ENCODE assay signal across 1 cellular context in the genomic region with DNA sequence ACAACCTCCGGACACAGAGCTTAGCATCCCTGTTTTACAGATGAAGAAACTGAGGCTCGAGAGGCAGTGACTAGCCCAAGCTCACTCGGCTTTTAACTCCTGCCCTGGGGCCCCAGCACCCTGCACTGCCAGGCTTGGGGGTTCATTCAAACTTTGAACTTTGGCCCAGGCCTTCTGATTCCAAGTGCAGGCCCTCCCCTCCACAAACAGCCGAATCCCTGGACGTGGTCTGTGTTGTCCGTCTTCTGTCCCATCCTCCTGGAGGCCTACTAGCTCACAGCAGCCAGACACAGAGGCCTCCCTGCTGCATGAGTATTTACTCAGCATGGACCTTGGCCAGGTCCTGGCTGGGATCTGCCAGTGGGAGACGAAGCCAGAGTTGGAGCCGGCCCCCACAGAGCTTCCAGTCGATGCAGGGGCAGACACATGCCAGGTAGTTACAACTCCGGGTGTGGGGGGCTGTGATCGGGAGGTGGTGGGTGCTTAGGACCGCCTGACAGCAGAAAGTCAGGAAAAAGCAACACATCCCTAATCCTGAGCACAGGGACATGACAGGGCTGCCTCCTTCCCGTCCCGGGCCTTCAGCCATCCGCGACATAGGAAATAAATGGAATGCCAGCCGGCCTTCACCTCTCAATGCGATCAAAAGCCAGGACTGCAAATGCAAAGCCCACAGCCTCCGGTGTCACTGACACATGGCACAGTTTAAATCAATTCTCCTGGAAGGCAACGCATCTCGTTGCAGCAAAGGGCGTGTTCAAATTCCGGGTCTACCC.
TF ChIP-seq lines count a peak whose summit lies in the region.

No MANE protein-coding gene starts in this region.

TF ChIP-seq in neural cell, 6 proteins besides CTCF, POLR2A, EP300 and RAD21 (continued from another document):
- TF ChIP-seq REST (IDR thresholded peaks at IDR 0.05; ENCODE audit: borderline replicate concordance), result no peak
